Comparison of ENCODE assay signal across 23 cellular contexts in genomic region chr20:55565374-55565773, GRCh38.
"Had no signal": no experiment of that assay in that cellular context is flagged by ENCODE, and none has a peak within 500 bp of the region (broad histone marks: within the 10 kb centered on the region; RNA-seq: fewer than 3 reads in every experiment).

No MANE protein-coding gene starts in this region.

- H3K4me1 ChIP-seq: colonic mucosa, esophagus muscularis mucosa, esophagus squamous epithelium, foreskin keratinocyte, gastrocnemius medialis, gastroesophageal sphincter, heart left ventricle, heart right ventricle had no signal

- H3K36me3 ChIP-seq: colonic mucosa, esophagus muscularis mucosa, esophagus squamous epithelium, gastrocnemius medialis, gastroesophageal sphincter, heart left ventricle, heart right ventricle had no signal

- H3K4me3 ChIP-seq: colonic mucosa, coronary artery, dorsolateral prefrontal cortex, esophagus muscularis mucosa, esophagus squamous epithelium, gastrocnemius medialis, gastroesophageal sphincter, heart left ventricle, heart right ventricle had no signal

- H3K9me3 ChIP-seq: colonic mucosa, esophagus squamous epithelium, gastrocnemius medialis had no signal

- ATAC-seq: effector memory CD8-positive, alpha-beta T cell; esophagus mucosa; foreskin keratinocyte; gastrocnemius medialis; gastroesophageal sphincter; heart left ventricle; heart right ventricle had no signal

- H3K27ac ChIP-seq: colonic mucosa, coronary artery, dorsolateral prefrontal cortex, epithelial cell of prostate, esophagus muscularis mucosa, esophagus squamous epithelium, foreskin keratinocyte, gastrocnemius medialis, gastroesophageal sphincter, heart left ventricle, heart right ventricle had no signal

- H3K27me3 ChIP-seq: colonic mucosa, dorsolateral prefrontal cortex, esophagus muscularis mucosa, esophagus squamous epithelium, foreskin keratinocyte, gastrocnemius medialis, gastroesophageal sphincter, heart left ventricle, heart right ventricle had no signal

- DNase-seq: colonic mucosa; cortex of kidney; dermis blood vessel endothelial cell; dorsolateral prefrontal cortex; effector CD4-positive, alpha-beta T cell; effector CD8-positive, alpha-beta T cell; effector memory CD4-positive, alpha-beta T cell; effector memory CD8-positive, alpha-beta T cell; endodermal cell; erythroblast; esophagus squamous epithelium; foreskin fibroblast; foreskin keratinocyte; foreskin melanocyte; gastrocnemius medialis; glutamatergic neuron; heart left ventricle; heart right ventricle had no signal
